Comparison of ENCODE assay signal across 8 cellular contexts in the genomic region with DNA sequence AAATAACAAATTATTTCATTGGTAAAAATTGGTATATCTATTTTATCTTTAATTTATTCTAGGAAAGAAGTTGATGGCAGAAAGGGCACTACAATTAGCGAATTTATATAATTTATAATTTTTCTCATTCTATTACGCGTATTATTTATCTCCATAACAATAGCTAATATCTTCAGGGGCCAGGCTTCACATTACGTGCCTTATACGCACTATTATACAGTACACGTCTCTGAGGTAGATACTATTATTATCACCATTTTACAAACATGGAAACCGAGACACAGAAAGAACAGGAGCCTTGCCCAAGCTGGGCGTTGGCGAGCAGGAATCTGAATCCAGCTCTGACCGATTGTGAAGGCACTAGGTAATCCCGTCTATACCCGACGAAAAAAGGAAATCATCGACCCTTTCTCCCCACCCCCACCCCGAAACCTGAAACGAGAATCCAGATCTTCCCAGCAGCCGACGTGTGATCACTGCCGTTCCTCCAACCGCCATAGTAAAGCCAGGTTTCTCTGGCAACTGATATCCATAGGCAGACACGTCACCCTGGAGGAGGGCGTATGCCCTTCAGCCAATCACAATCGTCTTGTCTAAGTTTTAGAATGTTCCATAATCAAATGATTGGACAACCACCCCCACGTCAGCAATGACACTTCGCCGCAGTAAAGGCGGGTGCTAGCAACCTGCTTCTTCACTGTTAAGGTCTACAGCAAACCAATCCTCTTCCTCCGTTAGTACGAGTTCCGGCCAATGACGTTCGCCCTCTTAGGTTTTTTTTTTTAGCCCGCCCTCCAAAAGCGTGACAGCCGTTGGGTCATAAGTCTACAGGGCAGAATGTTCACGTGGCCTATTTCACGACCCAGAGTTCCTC. TPM values are rescaled to one million over a fixed set of nuclear protein-coding genes. Genes with fewer than 3 reads are reported as not detected.
DNase-seq lines count a peak whose midpoint lies in the region; ATAC-seq, FAIRE-seq and TF ChIP-seq lines count a peak whose summit lies in the region.

A gene with protein sequence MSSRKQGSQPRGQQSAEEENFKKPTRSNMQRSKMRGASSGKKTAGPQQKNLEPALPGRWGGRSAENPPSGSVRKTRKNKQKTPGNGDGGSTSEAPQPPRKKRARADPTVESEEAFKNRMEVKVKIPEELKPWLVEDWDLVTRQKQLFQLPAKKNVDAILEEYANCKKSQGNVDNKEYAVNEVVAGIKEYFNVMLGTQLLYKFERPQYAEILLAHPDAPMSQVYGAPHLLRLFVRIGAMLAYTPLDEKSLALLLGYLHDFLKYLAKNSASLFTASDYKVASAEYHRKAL (minus strand): TSS at position 501 of the 874 bp plus-strand sequence. CDS start 9,672 bp downstream, outside the sequence.

- peak within 1 kb of the TSS; percentile 70 for H2AFZ ChIP-seq in keratinocyte (ENCODE audit: control insufficient read depth, low read length)

- H3K4me1 ChIP-seq in keratinocyte (ENCODE audit: control insufficient read depth, extremely low read depth, insufficient read depth, low read length) = no peaks in the 10 kb centered on the region

- dilution Hi-C loops in keratinocyte (cut with MboI; ENCODE audit: extremely low pct_ligation_motif_present, low sequenced_read_pairs) = no loop called here

- peak within 1 kb of the TSS; percentile 98 for H3K9ac ChIP-seq in keratinocyte (ENCODE audit: control insufficient read depth, extremely low read depth, insufficient read depth, low read length)

- no peaks in the 10 kb centered on the region for H3K27me3 ChIP-seq in keratinocyte (ENCODE audit: control insufficient read depth, extremely low read depth, insufficient read depth, low read length)

- H3K27ac ChIP-seq in keratinocyte (ENCODE audit: control insufficient read depth, insufficient read depth, low read length) = peak within 1 kb of the TSS; percentile 99

- FAIRE-seq in keratinocyte (lab: Jason Lieb, UNC) = peak; percentile 91

- peaks cover 27% of the 10 kb centered on the region for H3K79me2 ChIP-seq in keratinocyte (ENCODE audit: control insufficient read depth, insufficient read depth, low read length)

- DNase-seq in AG10803 (ENCODE audit: low read depth) (peak; percentile 99), NCI-H446 treated with DMSO at 0.1 percent for 48 hours (lab: John Stamatoyannopoulos, UW) (peak; percentile 98), cerebellum (ENCODE audit: low spot score) (peak; percentile 86), keratinocyte (ENCODE audit: low read depth, low spot score) (peak; percentile 91)
- DNase-seq in stimulated activated CD4-positive, alpha-beta T cell treated with anti-CD3 and anti-CD28 coated beads, Interleukin-15, amount 100 ng/mL, for 48 hours (ENCODE audit: low read depth in 2 of 2) = peak; percentile 79 to 85

- no peaks in the 10 kb centered on the region for H3K9me3 ChIP-seq in keratinocyte (ENCODE audit: control insufficient read depth, low read depth, low read length)

- H3K4me2 ChIP-seq in keratinocyte (ENCODE audit: control insufficient read depth, extremely low read depth, insufficient read depth, low read depth, low read length) = peak within 1 kb of the TSS; percentile 62

- H4K20me1 ChIP-seq in keratinocyte (ENCODE audit: control insufficient read depth, extremely low read depth, insufficient read depth, low read length) = peaks cover 3% of the 10 kb centered on the region

- H3K9me1 ChIP-seq in keratinocyte (ENCODE audit: control insufficient read depth, extremely low read depth, insufficient read depth, low read length) = no peaks in the 10 kb centered on the region

- TF ChIP-seq CTCF in AG10803 (conservative IDR thresholded peaks at IDR 0.05; ENCODE audit: low read length) = no peak
- TF ChIP-seq CTCF in keratinocyte (optimal IDR thresholded peaks at IDR 0.05 in 1 of 3, IDR thresholded peaks at IDR 0.05 in 1 of 3, conservative IDR thresholded peaks at IDR 0.05 in 1 of 3; ENCODE audit: extremely low read depth in 1 of 3, insufficient read depth in 2 of 3, low read length in 3 of 3) = no peak

- ATAC-seq in GM19035 (IDR thresholded peaks at IDR 0.05; ENCODE audit: unreplicated experiment) (peak; percentile 90), HG03354 (IDR thresholded peaks at IDR 0.05; ENCODE audit: poor library complexity, severe bottlenecking, unreplicated experiment) (peak; percentile 90)
- peak; percentile 91 to 94 for ATAC-seq in activated CD4-positive, CD25-positive, alpha-beta regulatory T cell treated with anti-CD3 and anti-CD28 coated beads, Interleukin-2, amount 50 U/mL, for 24 hours

- H3K36me3 ChIP-seq in keratinocyte (ENCODE audit: control insufficient read depth in 2 of 2, extremely low read depth in 1 of 2, insufficient read depth in 2 of 2, low read length in 2 of 2) = peaks cover 2 to 10% of the 10 kb centered on the region in 2 experiments

- H3K4me3 ChIP-seq in AG10803 (ENCODE audit: low read length) = peak within 1 kb of the TSS; percentile 82
- peak within 1 kb of the TSS; percentile 48 to 87 (median 77) for H3K4me3 ChIP-seq in keratinocyte (ENCODE audit: control insufficient read depth in 2 of 3, extremely low read depth in 1 of 3, insufficient read depth in 2 of 3, low read depth in 1 of 3, low read length in 3 of 3)

RNA-seq across cellular contexts. Expression of the gene that starts here (rescaled TPM):
- total RNA-seq in cerebellum = 207 TPM
- 450 to 659 TPM (median 648 TPM) in 3 replicates for polyA plus RNA-seq in keratinocyte
- 350 TPM for polyA plus RNA-seq in keratinocyte (2011; ENCODE audit: low read depth)
- 360 and 552 TPM in 2 replicates for polyA plus RNA-seq in keratinocyte (2011; cell fraction: cytosol; rRNA removed)
- 590 and 762 TPM in 2 replicates for polyA plus RNA-seq in keratinocyte (2011; cell fraction: nucleus; rRNA removed)
- polyA plus RNA-seq in keratinocyte (2012; ENCODE audit: low replicate concordance) = 311 and 470 TPM in 2 replicates
- 76.9 to 236 TPM (median 205 TPM) in 3 replicates for polyA minus RNA-seq in keratinocyte
- 177 TPM for polyA minus RNA-seq in keratinocyte (2011; cell fraction: cytosol; rRNA and poly(A)+ RNA removed)
- polyA minus RNA-seq in keratinocyte (2011; cell fraction: nucleus; rRNA and poly(A)+ RNA removed) = 126 and 283 TPM in 2 replicates

Comparison
In these comparisons a context has a peak if more than half of its experiments do, and no peak if none do; other contexts are left out.
1. Peak in every context shown above with its lines: DNase-seq, ATAC-seq, H3K4me3 ChIP-seq and H3K27ac ChIP-seq.